In the genomic region with DNA sequence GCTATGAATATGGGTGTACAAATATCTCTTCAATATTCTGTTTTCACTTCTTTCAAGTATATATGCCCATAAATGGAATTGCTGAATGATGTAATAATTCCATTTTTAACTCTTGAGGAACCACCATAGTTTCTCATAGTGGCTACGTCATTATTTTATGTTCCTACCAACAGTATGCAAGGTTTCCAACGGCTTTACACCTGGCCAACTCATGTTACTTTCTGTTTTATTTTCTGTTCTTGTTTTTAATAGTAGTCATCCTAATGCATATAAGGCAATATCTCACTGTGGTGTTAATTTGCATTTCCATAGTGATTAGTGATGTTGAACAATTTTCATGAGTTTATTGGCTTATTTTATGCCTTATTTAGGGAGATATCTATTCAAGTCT, we compare ENCODE assay signal across 14 cellular contexts.
DNase-seq lines count a peak whose midpoint lies in the region; ATAC-seq and TF ChIP-seq lines count a peak whose summit lies in the region.
"Had no signal": no experiment of that assay in that cellular context is flagged by ENCODE, and none has a peak within 500 bp of the region (broad histone marks: within the 10 kb centered on the region; RNA-seq: fewer than 3 reads in every experiment).

No MANE protein-coding gene starts in this region.

- H3K27ac ChIP-seq in breast epithelium, result peak overlapping the region; percentile 4 to 60
- H3K27ac ChIP-seq: stomach had no signal

- no peaks in the 10 kb centered on the region for H3K4me1 Mint-ChIP-seq in immature natural killer cell

- H3K9me3 Mint-ChIP-seq in immature natural killer cell, result no peaks in the 10 kb centered on the region

- no peak overlapping the region for H3K27ac Mint-ChIP-seq in immature natural killer cell
- H3K27ac Mint-ChIP-seq: CD4-positive, CD25-positive, alpha-beta regulatory T cell had no signal

- no peaks in the 10 kb centered on the region for H3K27me3 ChIP-seq in breast epithelium
- H3K27me3 ChIP-seq: stomach had no signal

- no peak overlapping the region for H3K4me3 Mint-ChIP-seq in immature natural killer cell
- H3K4me3 Mint-ChIP-seq: CD4-positive, CD25-positive, alpha-beta regulatory T cell had no signal

- no peak for TF ChIP-seq CTCF in breast epithelium (IDR thresholded peaks at IDR 0.05)

- no peak overlapping the region for H3K4me3 ChIP-seq in breast epithelium
- H3K4me3 ChIP-seq: stomach had no signal

- intact Hi-C loops in breast epithelium (cut with DNase I; ENCODE audit: low total_unique reads), result no loop called here

- H3K9me3 ChIP-seq in breast epithelium, result no peaks in the 10 kb centered on the region
- H3K9me3 ChIP-seq: stomach had no signal

- H3K36me3 Mint-ChIP-seq in immature natural killer cell, result peaks cover 0 to 2% (median 0%) of the 10 kb centered on the region in 3 donors
- H3K36me3 Mint-ChIP-seq: CD4-positive, CD25-positive, alpha-beta regulatory T cell had no signal

- TF ChIP-seq POLR2A in breast epithelium (IDR thresholded peaks at IDR 0.05), result no peak

- H3K4me1 ChIP-seq in breast epithelium, result no peaks in the 10 kb centered on the region

- ATAC-seq in GM18867 (IDR thresholded peaks at IDR 0.05; ENCODE audit: unreplicated experiment) (peak; percentile 93), GM21576 (IDR thresholded peaks at IDR 0.05; ENCODE audit: unreplicated experiment) (peak; percentile 78), HG03139 (IDR thresholded peaks at IDR 0.05; ENCODE audit: unreplicated experiment) (peak; percentile 77), GM21367 (IDR thresholded peaks at IDR 0.05; ENCODE audit: unreplicated experiment) (no peak)

- DNase-seq in breast epithelium (ENCODE audit: low spot score in 2 of 2), result no peak
- DNase-seq in NCI-H1694 treated with DMSO at 0.1 percent for 48 hours (lab: John Stamatoyannopoulos, UW), result no peak
- no peak for DNase-seq in immature natural killer cell
- DNase-seq in kidney glomerular epithelial cell (lab: John Stamatoyannopoulos, UW), result no peak
- DNase-seq: activated CD8-positive, alpha-beta memory T cell treated with anti-CD3 and anti-CD28 coated beads, Interleukin-2, amount 50 U/mL, for 4 hours; cortex of kidney; Karpas-422; stimulated activated CD4-positive, alpha-beta T cell treated with anti-CD3 and anti-CD28 coated beads, Interleukin-4, amount 100 ng/mL, for 4 hours; stomach had no signal

- no peaks in the 10 kb centered on the region for H3K36me3 ChIP-seq in breast epithelium
- H3K36me3 ChIP-seq: stomach had no signal

- no peaks in the 10 kb centered on the region for H3K27me3 Mint-ChIP-seq in immature natural killer cell (ENCODE audit: low read depth in 3 of 3)
